In genomic region chr4:1644906-1645657, GRCh38 we compare ENCODE assay signal across 9 cellular contexts. TPM values are rescaled to one million over a fixed set of nuclear protein-coding genes. Genes with fewer than 3 reads are reported as not detected.
A peak's percentile ranks its signal among the peaks of the same experiment; 100 is the strongest.
DNase-seq lines count a peak whose midpoint lies in the region; ATAC-seq and TF ChIP-seq lines count a peak whose summit lies in the region.
"Had no signal": no experiment of that assay in that cellular context is flagged by ENCODE, and none has a peak within 500 bp of the region (broad histone marks: within the 10 kb centered on the region; RNA-seq: fewer than 3 reads in every experiment).

No MANE protein-coding gene starts in this region.

- no peaks in the 10 kb centered on the region for H3K27me3 ChIP-seq in right atrium auricular region
- no peaks in the 10 kb centered on the region for H3K27me3 ChIP-seq in vagina
- no peaks in the 10 kb centered on the region for H3K27me3 ChIP-seq in A673 (replicated peaks; ENCODE audit: insufficient read depth, low read depth, low read length, poor library complexity)

- H3K4me3 ChIP-seq in right atrium auricular region, result no peak overlapping the region
- no peak overlapping the region for H3K4me3 ChIP-seq in fibroblast of mammary gland (ENCODE audit: control insufficient read depth, low read depth, low read length)
- H3K4me3 ChIP-seq in vagina, result no peak overlapping the region
- H3K4me3 ChIP-seq in A673 (ENCODE audit: low read depth, low read length, poor library complexity, severe bottlenecking), result no peak overlapping the region

- no peak for TF ChIP-seq POLR2A in vagina (IDR thresholded peaks at IDR 0.05)

- intact Hi-C loops in Right ventricle myocardium superior (cut with DNase I), result no loop called here
- intact Hi-C loops in vagina (cut with DNase I), result no loop called here
- intact Hi-C loops in A673 (cut with micrococcal nuclease; ENCODE audit: unreplicated experiment), result no loop called here

- no peak overlapping the region for H3K27ac ChIP-seq in right atrium auricular region
- H3K27ac ChIP-seq in vagina, result peak overlapping the region; percentile 9
- H3K27ac ChIP-seq in A673 (ENCODE audit: low read depth, low read length, poor library complexity, severe bottlenecking), result no peak overlapping the region

- no TSS peak for BruUV-seq in A673 (replicated peaks; lab: Mats Ljungman, UMichigan)

- peak; percentile 76 for DNase-seq in Right ventricle myocardium superior
- no peak for DNase-seq in right atrium auricular region (ENCODE audit: low spot score)
- peak; percentile 5 for DNase-seq in fibroblast of mammary gland (ENCODE audit: low read depth)
- peak; percentile 68 for DNase-seq in mucosa of gallbladder (ENCODE audit: low spot score)
- no peak for DNase-seq in vagina (ENCODE audit: extremely low spot score in 2 of 2)
- DNase-seq in NCI-H2029 (lab: John Stamatoyannopoulos, UW), result no peak
- no peak for DNase-seq in A673 (ENCODE audit: low spot score)
- DNase-seq: activated naive CD4-positive, alpha-beta T cell treated with anti-CD3 and anti-CD28 coated beads, Interleukin-2, amount 50 U/mL, for 16 hours had no signal

- H3K4me1 ChIP-seq in right atrium auricular region, result peaks cover 0 to 7% of the 10 kb centered on the region in 2 donors
- peaks cover 10% of the 10 kb centered on the region for H3K4me1 ChIP-seq in vagina
- no peaks in the 10 kb centered on the region for H3K4me1 ChIP-seq in A673 (ENCODE audit: insufficient read depth, low read length, poor library complexity, severe bottlenecking)

- CTCF ChIA-PET in A673 (lab: Charles Lee), result no interaction called here

- H3K9me3 ChIP-seq in right atrium auricular region (no peaks in the 10 kb centered on the region), vagina (no peaks in the 10 kb centered on the region), A673 (ENCODE audit: low read depth, low read length, poor library complexity, severe bottlenecking) (no peaks in the 10 kb centered on the region)

- TF ChIP-seq CTCF in right atrium auricular region (IDR thresholded peaks at IDR 0.05) (no peak), fibroblast of mammary gland (conservative IDR thresholded peaks at IDR 0.05; ENCODE audit: control insufficient read depth, insufficient read depth, low read depth, low read length) (no peak), vagina (IDR thresholded peaks at IDR 0.05) (no peak), A673 (conservative IDR thresholded peaks at IDR 0.05; ENCODE audit: low read depth, low read length) (no peak)

- ATAC-seq in Right ventricle myocardium superior (ENCODE audit: poor library complexity) (peak; percentile 95), HG02981 (IDR thresholded peaks at IDR 0.05; ENCODE audit: unreplicated experiment) (no peak)

- POLR2A ChIA-PET in A673 (lab: Charles Lee; ENCODE audit: low non-redundant PET), result no interaction called here

- H3K36me3 ChIP-seq in right atrium auricular region (no peaks in the 10 kb centered on the region), vagina (no peaks in the 10 kb centered on the region), A673 (ENCODE audit: insufficient read depth, low read length, poor library complexity, severe bottlenecking) (no peaks in the 10 kb centered on the region)

RNA-seq across cellular contexts. Expression of gene FAM53A, which starts 39.0 kb away (rescaled TPM):
- total RNA-seq in Right ventricle myocardium superior, result 1.0 TPM
- total RNA-seq in right atrium auricular region, result 1 to 10 TPM; 1.0 to 1.9 TPM
- total RNA-seq in mucosa of gallbladder, result 1.6 TPM
- 13.8 TPM for total RNA-seq in vagina
- total RNA-seq in A673 (2021), result 1.6 and 3.1 TPM in 2 replicates

Comparison
In these comparisons a context has a peak if more than half of its experiments do, and no peak if none do; other contexts are left out.
1. DNase-seq: peak in Right ventricle myocardium superior (single experiment), fibroblast of mammary gland (single experiment) and mucosa of gallbladder (single experiment); none in right atrium auricular region (single experiment), vagina (0 of 2), NCI-H2029 (single experiment) and A673 (single experiment).